8 cellular contexts compared by ENCODE assay signal in genomic region chr7:37448637-37449331, GRCh38. TPM values are rescaled to one million over a fixed set of nuclear protein-coding genes. Genes with fewer than 3 reads are reported as not detected.
A peak's percentile ranks its signal among the peaks of the same experiment; 100 is the strongest.
DNase-seq lines count a peak whose midpoint lies in the region; ATAC-seq, FAIRE-seq and TF ChIP-seq lines count a peak whose summit lies in the region.

Gene ELMO1, minus strand, starts transcription at chr7:37448864. Its CDS starts 106,174 bp downstream, at chr7:37342690.

- POLR2A ChIA-PET in activated CD4-positive, alpha-beta T cell treated with anti-CD3 and anti-CD28 coated beads for 36 hours (lab: Charles Lee), result interaction anchor here (0.7 to 1.4 kb wide), 3 partner anchors 43 to 94 kb away, joined by 3 to 5 read pairs (median 5); no protein-coding TSS in a partner anchor

- intact Hi-C loops in activated CD4-positive, alpha-beta T cell treated with anti-CD3 and anti-CD28 coated beads for 36 hours (cut with DNase I, micrococcal nuclease), result loop anchor here (1.0 to 10.0 kb wide), 9 partner anchors 9 to 916 kb away; partner anchors contain the start of genes AOAH (in 1 of the 2) and STARD3NL (in 1 of the 2)

- peak; percentile 81 for DNase-seq in GM12891 (ENCODE audit: insufficient read length, low spot score)
- peak; percentile 56 for DNase-seq in NCI-H2171 (lab: John Stamatoyannopoulos, UW)
- DNase-seq in activated CD4-positive, alpha-beta T cell treated with anti-CD3 and anti-CD28 coated beads for 36 hours, result peak; percentile 88
- DNase-seq in left kidney (ENCODE audit: low read depth, low spot score), result peak; percentile 92
- peak; percentile 83 for DNase-seq in stimulated activated CD4-positive, alpha-beta T cell treated with anti-CD3 and anti-CD28 coated beads, Interleukin-1b, Interleukin-23, amount 100 ng/mL, for 48 hours
- DNase-seq in NCI-H2107 (lab: John Stamatoyannopoulos, UW), result no peak

- H3K36me3 Mint-ChIP-seq in activated CD4-positive, alpha-beta T cell treated with anti-CD3 and anti-CD28 coated beads for 36 hours (ENCODE audit: low read depth), result peaks cover 22% of the 10 kb centered on the region

- TF ChIP-seq POLR2A in GM12891 (IDR thresholded peaks at IDR 0.05; ENCODE audit: low read depth, low read length), result peak; percentile 43; the same call in 1 of the 2 replicates

- peak within 1 kb of the TSS; percentile 81 for H3K4me3 Mint-ChIP-seq in activated CD4-positive, alpha-beta T cell treated with anti-CD3 and anti-CD28 coated beads for 36 hours

- peak within 1 kb of the TSS; percentile 98 for H3K27ac Mint-ChIP-seq in activated CD4-positive, alpha-beta T cell treated with anti-CD3 and anti-CD28 coated beads for 36 hours

- peak within 1 kb of the TSS; percentile 94 for H3K27ac ChIP-seq in cingulate gyrus (ENCODE audit: low read depth, low read length)

- ATAC-seq in HG02798 (IDR thresholded peaks at IDR 0.05; ENCODE audit: poor library complexity, unreplicated experiment), result peak; percentile 96
- peak; percentile 81 for ATAC-seq in activated CD4-positive, alpha-beta T cell treated with anti-CD3 and anti-CD28 coated beads for 36 hours

- CTCF ChIA-PET in activated CD4-positive, alpha-beta T cell treated with anti-CD3 and anti-CD28 coated beads for 36 hours (lab: Charles Lee), result interaction anchor here (0.6 to 4.3 kb wide), 17 partner anchors 8 to 971 kb away, joined by 3 to 33 read pairs (median 6); no protein-coding TSS in a partner anchor

- H3K4me1 Mint-ChIP-seq in activated CD4-positive, alpha-beta T cell treated with anti-CD3 and anti-CD28 coated beads for 36 hours, result peaks cover 51% of the 10 kb centered on the region

- FAIRE-seq in GM12891 (lab: Jason Lieb, UNC), result peak; percentile 99

- no peaks in the 10 kb centered on the region for H3K9me3 Mint-ChIP-seq in activated CD4-positive, alpha-beta T cell treated with anti-CD3 and anti-CD28 coated beads for 36 hours (ENCODE audit: low read depth)

- no peaks in the 10 kb centered on the region for H3K27me3 Mint-ChIP-seq in activated CD4-positive, alpha-beta T cell treated with anti-CD3 and anti-CD28 coated beads for 36 hours

TF ChIP-seq in GM12891, 5 proteins besides CTCF, POLR2A, EP300 and RAD21:
- TF ChIP-seq SPI1 (IDR thresholded peaks at IDR 0.05; ENCODE audit: low read depth, low read length) (peak; percentile 99), POLR2AphosphoS5 (IDR thresholded peaks at IDR 0.05; ENCODE audit: low read depth, low read length) (0 out of 2 replicates have a peak, but pooled peaks have one; percentile 46), TAF1 (IDR thresholded peaks at IDR 0.05; ENCODE audit: low read depth, low read length) (peak; percentile 60), POU2F2 (IDR thresholded peaks at IDR 0.05; ENCODE audit: low read depth, low read length) (peak; percentile 75), PAX5 (IDR thresholded peaks at IDR 0.05; ENCODE audit: insufficient read depth, low read length, severe bottlenecking) (peak; percentile 61)
TF ChIP-seq in GM12891: peak in this region for 5.

RNA-seq across cellular contexts. Expression of gene ELMO1, which starts in this region (rescaled TPM):
- 70.4 TPM for polyA plus RNA-seq in GM12891 (2012; ENCODE audit: low read depth, missing spikeins)
- total RNA-seq in activated CD4-positive, alpha-beta T cell treated with anti-CD3 and anti-CD28 coated beads for 36 hours, result 100 to 1,000 TPM in 1 of 2 experiments, 10 to 100 TPM in 1; 96.2 to 173 TPM
